7 cellular contexts compared by ENCODE assay signal in genomic region chr2:23351388-23352141, GRCh38. TPM values are rescaled to one million over a fixed set of nuclear protein-coding genes. Genes with fewer than 3 reads are reported as not detected.
DNase-seq lines count a peak whose midpoint lies in the region; ATAC-seq and TF ChIP-seq lines count a peak whose summit lies in the region.

No MANE protein-coding gene starts in this region.

- H3K27ac ChIP-seq in lower lobe of right lung: peak overlapping the region; percentile 31

- TF ChIP-seq CTCF in GM12873 (IDR thresholded peaks at IDR 0.05; ENCODE audit: insufficient read depth, low read depth, low read length, missing control alignments) (peak; percentile 96), LNCAP (IDR thresholded peaks at IDR 0.05) (peak; percentile 85), lower lobe of right lung (IDR thresholded peaks at IDR 0.05) (peak; percentile 85)

- no peaks in the 10 kb centered on the region for H3K36me3 ChIP-seq in H7 (replicated peaks; ENCODE audit: control insufficient read depth, insufficient read depth, low read length)
- no peaks in the 10 kb centered on the region for H3K36me3 ChIP-seq in lower lobe of right lung

- DNase-seq in H7 (peak; percentile 96), dermis blood vessel endothelial cell (peak; percentile 84), lower lobe of right lung (peak; percentile 82)
- peak; percentile 13 to 67 (median 41) for DNase-seq in stimulated activated CD4-positive, alpha-beta T cell treated with anti-CD3 and anti-CD28 coated beads, TNF-alpha, amount 100 ng/mL, for 24 hours (ENCODE audit: low read depth in 3 of 3)

- H3K4me3 ChIP-seq in H7 (ENCODE audit: insufficient read depth, low read depth, low read length) (no peak overlapping the region), lower lobe of right lung (no peak overlapping the region)

- ATAC-seq in activated CD4-positive, CD25-positive, alpha-beta regulatory T cell treated with anti-CD3 and anti-CD28 coated beads, Interleukin-2, amount 50 U/mL, for 24 hours: peak; percentile 53 to 66
- ATAC-seq in lower lobe of right lung: peak; percentile 92 to 96

- H3K27me3 ChIP-seq in H7 (ENCODE audit: control insufficient read depth, insufficient read depth, low read length) (peaks cover 7% of the 10 kb centered on the region), lower lobe of right lung (ENCODE audit: low read depth) (peaks cover 14% of the 10 kb centered on the region)

- intact Hi-C loops in lower lobe of right lung (cut with DNase I): no loop called here

- H3K4me1 ChIP-seq in lower lobe of right lung: peaks cover 12% of the 10 kb centered on the region

- H3K9me3 ChIP-seq in lower lobe of right lung: no peaks in the 10 kb centered on the region

RNA-seq across cellular contexts. Expression of gene KLHL29, which starts 33.4 kb away (rescaled TPM):
- total RNA-seq in H7 (2014; rRNA removed; shearing (Covaris generic)): 6.2 and 11.9 TPM in 2 replicates
- total RNA-seq in dermis blood vessel endothelial cell (3.7 and 5.8 TPM in 2 replicates), lower lobe of right lung (12.9 TPM)

Comparison
In these comparisons a context has a peak if more than half of its experiments do, and no peak if none do; other contexts are left out.
1. DNase-seq: peak in every context shown above with its lines; median percentile 96 in H7; 84 in dermis blood vessel endothelial cell; 82 in lower lobe of right lung; 41 in stimulated activated CD4-positive, alpha-beta T cell treated with anti-CD3 and anti-CD28 coated beads, TNF-alpha, amount 100 ng/mL, for 24 hours.